ENCODE assay signal across 1 cellular context in genomic region chr11:133835258-133836075, GRCh38.
TF ChIP-seq lines count a peak whose summit lies in the region.

No MANE protein-coding gene starts in this region.

TF ChIP-seq in HCT116, 20 proteins besides CTCF, POLR2A, EP300 and RAD21 (continued from another document):
- TF ChIP-seq SIN3A (IDR thresholded peaks at IDR 0.05; ENCODE audit: low read depth) (no peak), SRF (IDR thresholded peaks at IDR 0.05; ENCODE audit: low read depth) (no peak), TCF7L2 (IDR thresholded peaks at IDR 0.05; ENCODE audit: borderline replicate concordance, extremely low read depth, insufficient read depth, insufficient read length) (no peak), CEBPB (IDR thresholded peaks at IDR 0.05; ENCODE audit: low read depth) (no peak)
- TF ChIP-seq, protein P1, sequence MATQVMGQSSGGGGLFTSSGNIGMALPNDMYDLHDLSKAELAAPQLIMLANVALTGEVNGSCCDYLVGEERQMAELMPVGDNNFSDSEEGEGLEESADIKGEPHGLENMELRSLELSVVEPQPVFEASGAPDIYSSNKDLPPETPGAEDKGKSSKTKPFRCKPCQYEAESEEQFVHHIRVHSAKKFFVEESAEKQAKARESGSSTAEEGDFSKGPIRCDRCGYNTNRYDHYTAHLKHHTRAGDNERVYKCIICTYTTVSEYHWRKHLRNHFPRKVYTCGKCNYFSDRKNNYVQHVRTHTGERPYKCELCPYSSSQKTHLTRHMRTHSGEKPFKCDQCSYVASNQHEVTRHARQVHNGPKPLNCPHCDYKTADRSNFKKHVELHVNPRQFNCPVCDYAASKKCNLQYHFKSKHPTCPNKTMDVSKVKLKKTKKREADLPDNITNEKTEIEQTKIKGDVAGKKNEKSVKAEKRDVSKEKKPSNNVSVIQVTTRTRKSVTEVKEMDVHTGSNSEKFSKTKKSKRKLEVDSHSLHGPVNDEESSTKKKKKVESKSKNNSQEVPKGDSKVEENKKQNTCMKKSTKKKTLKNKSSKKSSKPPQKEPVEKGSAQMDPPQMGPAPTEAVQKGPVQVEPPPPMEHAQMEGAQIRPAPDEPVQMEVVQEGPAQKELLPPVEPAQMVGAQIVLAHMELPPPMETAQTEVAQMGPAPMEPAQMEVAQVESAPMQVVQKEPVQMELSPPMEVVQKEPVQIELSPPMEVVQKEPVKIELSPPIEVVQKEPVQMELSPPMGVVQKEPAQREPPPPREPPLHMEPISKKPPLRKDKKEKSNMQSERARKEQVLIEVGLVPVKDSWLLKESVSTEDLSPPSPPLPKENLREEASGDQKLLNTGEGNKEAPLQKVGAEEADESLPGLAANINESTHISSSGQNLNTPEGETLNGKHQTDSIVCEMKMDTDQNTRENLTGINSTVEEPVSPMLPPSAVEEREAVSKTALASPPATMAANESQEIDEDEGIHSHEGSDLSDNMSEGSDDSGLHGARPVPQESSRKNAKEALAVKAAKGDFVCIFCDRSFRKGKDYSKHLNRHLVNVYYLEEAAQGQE (IDR thresholded peaks at IDR 0.05; ENCODE audit: low read depth), result no peak
